ENCODE assay signal across 26 cellular contexts in genomic region chr18:53764086-53764485, GRCh38.
"Had no signal": no experiment of that assay in that cellular context is flagged by ENCODE, and none has a peak within 500 bp of the region (broad histone marks: within the 10 kb centered on the region; RNA-seq: fewer than 3 reads in every experiment).

No MANE protein-coding gene starts in this region.

- H3K36me3 ChIP-seq: left ventricle myocardium inferior, ovary, suprapubic skin, thoracic aorta, tibial artery, upper lobe of right lung had no signal

- H3K4me3 Mint-ChIP-seq: immature natural killer cell; memory B cell; naive thymus-derived CD4-positive, alpha-beta T cell; natural killer cell treated with Interleukin-12 subunit alpha and Interleukin-12 subunit beta and Interleukin-15 and Interleukin-18, amount 100 ng/mL, for 72 hours; stimulated activated naive B cell treated with anti-CD40 and anti-IgM and Interleukin-4, amounts not matched to agents 10 μg/mL and 1 μg/mL and 100 μg/mL, for 72 hours had no signal

- H3K4me1 Mint-ChIP-seq: immature natural killer cell; memory B cell; naive thymus-derived CD4-positive, alpha-beta T cell; stimulated activated naive B cell treated with anti-CD40 and anti-IgM and Interleukin-4, amounts not matched to agents 10 μg/mL and 1 μg/mL and 100 μg/mL, for 72 hours had no signal

- H3K4me3 ChIP-seq: left ventricle myocardium inferior, lung, mucosa of descending colon, ovary, skin epidermis, suprapubic skin, thoracic aorta, tibial artery, upper lobe of right lung had no signal

- H3K36me3 Mint-ChIP-seq: immature natural killer cell; stimulated activated naive B cell treated with anti-CD40 and anti-IgM and Interleukin-4, amounts not matched to agents 10 μg/mL and 1 μg/mL and 100 μg/mL, for 72 hours had no signal

- H3K27me3 ChIP-seq: ovary, suprapubic skin, tibial artery, upper lobe of right lung had no signal

- H3K4me1 ChIP-seq: left ventricle myocardium inferior, suprapubic skin, tibial artery, upper lobe of right lung had no signal

- H3K27me3 Mint-ChIP-seq: naive thymus-derived CD4-positive, alpha-beta T cell; natural killer cell treated with Interleukin-12 subunit alpha and Interleukin-12 subunit beta and Interleukin-15 and Interleukin-18, amount 100 ng/mL, for 72 hours; progenitor cell of endocrine pancreas; stimulated activated naive B cell treated with anti-CD40 and anti-IgM and Interleukin-4, amounts not matched to agents 10 μg/mL and 1 μg/mL and 100 μg/mL, for 72 hours had no signal

- DNase-seq: hypothalamus; immature natural killer cell; kidney; left ventricle myocardium inferior; midbrain; mucosa of descending colon; naive thymus-derived CD4-positive, alpha-beta T cell; ovary; retina; right cardiac atrium; stimulated activated CD4-positive, alpha-beta T cell treated with anti-CD3 and anti-CD28 coated beads, Interleukin-12 subunit alpha, Interleukin-12 subunit beta, amount 100 ng/mL, for 4 hours; stimulated activated CD4-positive, alpha-beta T cell treated with anti-CD3 and anti-CD28 coated beads, Interleukin-15, amount 100 ng/mL, for 24 hours; stimulated activated CD4-positive, alpha-beta T cell treated with anti-CD3 and anti-CD28 coated beads, Interleukin-2, amount 100 ng/mL, for 24 hours; stimulated activated CD4-positive, alpha-beta T cell treated with anti-CD3 and anti-CD28 coated beads, Interleukin-4, amount 100 ng/mL, for 1 hour; stimulated activated naive B cell treated with anti-CD40 and anti-IgM and Interleukin-4, amounts not matched to agents 10 μg/mL and 1 μg/mL and 100 μg/mL, for 72 hours; stimulated activated naive CD8-positive, alpha-beta T cell treated with anti-CD3 and anti-CD28 coated beads, Interleukin-15, Interleukin-2, amounts not matched to agents 100 U/mL and 50 U/mL, for 24 hours; tibial artery; trophoblast cell; upper lobe of right lung had no signal

- H3K27ac Mint-ChIP-seq: immature natural killer cell; memory B cell; naive thymus-derived CD4-positive, alpha-beta T cell; natural killer cell treated with Interleukin-12 subunit alpha and Interleukin-12 subunit beta and Interleukin-15 and Interleukin-18, amount 100 ng/mL, for 72 hours; progenitor cell of endocrine pancreas; stimulated activated naive B cell treated with anti-CD40 and anti-IgM and Interleukin-4, amounts not matched to agents 10 μg/mL and 1 μg/mL and 100 μg/mL, for 72 hours had no signal

- H3K9me3 ChIP-seq: ovary, suprapubic skin, upper lobe of right lung had no signal

- H3K27ac ChIP-seq: left ventricle myocardium inferior, ovary, skin epidermis, suprapubic skin, thoracic aorta, tibial artery, upper lobe of right lung had no signal
